ENCODE assay signal across 12 cellular contexts in genomic region chr9:133098104-133098754, GRCh38.
"Had no signal": no experiment of that assay in that cellular context is flagged by ENCODE, and none has a peak within 500 bp of the region (broad histone marks: within the 10 kb centered on the region; RNA-seq: fewer than 3 reads in every experiment).

No MANE protein-coding gene starts in this region.

- H3K4me1 Mint-ChIP-seq: activated naive CD8-positive, alpha-beta T cell treated with anti-CD3 and anti-CD28 coated beads for 36 hours; neural crest cell had no signal

- H3K27me3 ChIP-seq: dorsolateral prefrontal cortex, foreskin keratinocyte, pancreas had no signal

- ATAC-seq: foreskin keratinocyte, SK-N-SH treated with all-trans-retinoic acid at 6 μM for 48 hours had no signal

- H3K4me3 ChIP-seq: dorsolateral prefrontal cortex, pancreas, smooth muscle cell had no signal

- H3K4me3 Mint-ChIP-seq: activated naive CD8-positive, alpha-beta T cell treated with anti-CD3 and anti-CD28 coated beads for 36 hours; neural crest cell had no signal

- H3K27me3 Mint-ChIP-seq: activated naive CD8-positive, alpha-beta T cell treated with anti-CD3 and anti-CD28 coated beads for 36 hours had no signal

- H3K27ac Mint-ChIP-seq: activated naive CD8-positive, alpha-beta T cell treated with anti-CD3 and anti-CD28 coated beads for 36 hours had no signal

- H3K27ac ChIP-seq: foreskin keratinocyte, pancreas had no signal

- DNase-seq: activated CD4-positive, alpha-beta T cell treated with anti-CD3 and anti-CD28 coated beads, Interleukin-2, amount 50 U/mL, for 1 hour; activated gamma-delta T cell treated with Interleukin-2 at 50 U/mL for 16 hours; activated naive CD8-positive, alpha-beta T cell treated with anti-CD3 and anti-CD28 coated beads for 36 hours; foreskin keratinocyte; mesenchymal stem cell; stimulated activated CD4-positive, alpha-beta T cell treated with anti-CD3 and anti-CD28 coated beads, Interleukin-1b, Interleukin-23, amount 100 ng/mL, for 48 hours; stimulated activated naive CD4-positive, alpha-beta T cell treated with Interleukin-2 at 50 U/mL for 16 hours had no signal

- H3K9me3 ChIP-seq: pancreas had no signal

- H3K4me1 ChIP-seq: foreskin keratinocyte, pancreas had no signal
